29 cellular contexts compared by ENCODE assay signal in genomic region chr6:22605736-22606135, GRCh38. TPM values are rescaled to one million over a fixed set of nuclear protein-coding genes. Genes with fewer than 3 reads are reported as not detected.
"Had no signal": no experiment of that assay in that cellular context is flagged by ENCODE, and none has a peak within 500 bp of the region (broad histone marks: within the 10 kb centered on the region; RNA-seq: fewer than 3 reads in every experiment).

No MANE protein-coding gene starts in this region.

- H3K27me3 ChIP-seq: breast epithelium, neutrophil, ovary, suprapubic skin, transverse colon had no signal

- H3K27ac Mint-ChIP-seq: activated naive CD4-positive, alpha-beta T cell treated with anti-CD3 and anti-CD28 coated beads, Interleukin-2, amount 50 U/mL, for 24 hours; dendritic cell treated with granulocyte-macrophage colony-stimulating factor and Interleukin-4, amounts not matched to agents 40 ng/mL and 50 ng/mL, for 4 days; memory B cell; natural killer cell treated with Interleukin-12 subunit alpha and Interleukin-12 subunit beta and Interleukin-15 and Interleukin-18, amount 100 ng/mL, for 72 hours; stimulated activated naive CD8-positive, alpha-beta T cell treated with anti-CD3 and anti-CD28 coated beads, Interleukin-15, Interleukin-2, amounts not matched to agents 100 ng/mL and 50 ng/mL, for 24 hours had no signal

- H3K4me1 ChIP-seq: breast epithelium, prostate gland, suprapubic skin, transverse colon had no signal

- H3K27ac ChIP-seq: breast epithelium, neutrophil, ovary, prostate gland, suprapubic skin, transverse colon, WERI-Rb-1 had no signal

- H3K36me3 Mint-ChIP-seq: activated naive CD4-positive, alpha-beta T cell treated with anti-CD3 and anti-CD28 coated beads, Interleukin-2, amount 50 U/mL, for 24 hours; natural killer cell treated with Interleukin-12 subunit alpha and Interleukin-12 subunit beta and Interleukin-15 and Interleukin-18, amount 100 ng/mL, for 72 hours had no signal

- DNase-seq: activated CD4-positive, alpha-beta T cell treated with anti-CD3 and anti-CD28 coated beads for 1 hour; activated CD4-positive, alpha-beta T cell treated with anti-CD3 and anti-CD28 coated beads, Interleukin-2, amount 50 U/mL, for 1 hour; activated gamma-delta T cell treated with Interleukin-2 at 50 U/mL for 16 hours; activated T-cell treated with anti-CD3 and anti-CD28 coated beads, Interleukin-2, amount 50 U/mL, for 1 hour; anterior cingulate cortex; effector CD4-positive, alpha-beta T cell; hippocampal formation; islet precursor cell; left colon; ovary; right cardiac atrium; stimulated activated CD4-positive, alpha-beta T cell treated with anti-CD3 and anti-CD28 coated beads, Interleukin-4, amount 100 ng/mL, for 24 hours; T-helper 1 cell; transverse colon; WERI-Rb-1 had no signal

- H3K36me3 ChIP-seq: breast epithelium, neutrophil, ovary, prostate gland, suprapubic skin, transverse colon, WERI-Rb-1 had no signal

- ATAC-seq: left colon; natural killer cell treated with Interleukin-12 subunit alpha and Interleukin-12 subunit beta and Interleukin-15 and Interleukin-18, amount 100 ng/mL, for 72 hours; right cardiac atrium had no signal

- H3K9me3 ChIP-seq: breast epithelium, neutrophil, ovary, prostate gland, suprapubic skin, transverse colon had no signal

- H3K4me1 Mint-ChIP-seq: activated naive CD4-positive, alpha-beta T cell treated with anti-CD3 and anti-CD28 coated beads, Interleukin-2, amount 50 U/mL, for 24 hours; memory B cell had no signal

- H3K9me3 Mint-ChIP-seq: activated naive CD4-positive, alpha-beta T cell treated with anti-CD3 and anti-CD28 coated beads, Interleukin-2, amount 50 U/mL, for 24 hours had no signal

- H3K27me3 Mint-ChIP-seq: activated naive CD4-positive, alpha-beta T cell treated with anti-CD3 and anti-CD28 coated beads, Interleukin-2, amount 50 U/mL, for 24 hours; dendritic cell treated with granulocyte-macrophage colony-stimulating factor and Interleukin-4, amounts not matched to agents 40 ng/mL and 50 ng/mL, for 4 days; memory B cell; natural killer cell treated with Interleukin-12 subunit alpha and Interleukin-12 subunit beta and Interleukin-15 and Interleukin-18, amount 100 ng/mL, for 72 hours; stimulated activated naive CD8-positive, alpha-beta T cell treated with anti-CD3 and anti-CD28 coated beads, Interleukin-15, Interleukin-2, amounts not matched to agents 100 ng/mL and 50 ng/mL, for 24 hours had no signal

- H3K4me3 Mint-ChIP-seq: activated naive CD4-positive, alpha-beta T cell treated with anti-CD3 and anti-CD28 coated beads, Interleukin-2, amount 50 U/mL, for 24 hours; dendritic cell treated with granulocyte-macrophage colony-stimulating factor and Interleukin-4, amounts not matched to agents 40 ng/mL and 50 ng/mL, for 4 days; memory B cell; natural killer cell treated with Interleukin-12 subunit alpha and Interleukin-12 subunit beta and Interleukin-15 and Interleukin-18, amount 100 ng/mL, for 72 hours; stimulated activated naive CD8-positive, alpha-beta T cell treated with anti-CD3 and anti-CD28 coated beads, Interleukin-15, Interleukin-2, amounts not matched to agents 100 ng/mL and 50 ng/mL, for 24 hours had no signal

- H3K4me3 ChIP-seq: breast epithelium, ovary, prostate gland, suprapubic skin, transverse colon had no signal

- FAIRE-seq: TTC549, urothelium cell line had no signal

RNA-seq across cellular contexts. Expression of gene HDGFL1, which starts 36.4 kb away (rescaled TPM):
- total RNA-seq: breast epithelium; cerebellum; left colon; lower leg skin; natural killer cell treated with Interleukin-12 subunit alpha and Interleukin-12 subunit beta and Interleukin-15 and Interleukin-18, amount 100 ng/mL, for 72 hours; ovary; right cardiac atrium; suprapubic skin; transverse colon had no signal
- polyA plus RNA-seq: esophagus, right cardiac atrium had no signal
